ENCODE assay signal across 8 cellular contexts in genomic region chr6:55069132-55069781, GRCh38.
DNase-seq lines count a peak whose midpoint lies in the region; ATAC-seq and TF ChIP-seq lines count a peak whose summit lies in the region.

No MANE protein-coding gene starts in this region.

- in situ Hi-C loops in Panc1 (cut with HindIII; ENCODE audit: low pct_unique_long_range_greater_than_20kb, low sequenced_read_pairs) = no loop called here

- BruUV-seq in Panc1 (replicated peaks; lab: Mats Ljungman, UMichigan) = no TSS peak

- CTCF ChIA-PET in Panc1 (lab: Charles Lee) = interaction anchor here (0.7 to 1.1 kb wide), 2 partner anchors 352 to 566 kb away, joined by 3 to 9 read pairs; no protein-coding TSS in a partner anchor

- H2AFZ ChIP-seq in neural progenitor cell (replicated peaks) = no peak overlapping the region

- H3K4me3 Mint-ChIP-seq in HFFc6 (no peak overlapping the region), neural progenitor cell (no peak overlapping the region)

- no peak overlapping the region for H3K4me2 ChIP-seq in neural progenitor cell

- H3K36me3 Mint-ChIP-seq in HFFc6 (ENCODE audit: low read depth) (no peaks in the 10 kb centered on the region), neural progenitor cell (no peaks in the 10 kb centered on the region)

- intact Hi-C loops in Panc1 (cut with micrococcal nuclease; ENCODE audit: unreplicated experiment) = loop anchor here (5.0 kb wide), 2 partner anchors 352 to 1082 kb away; no protein-coding TSS in a partner anchor

- POLR2A ChIA-PET in Panc1 (lab: Charles Lee) = interaction anchor here (0.5 kb wide), 1 partner anchor 1531 kb away, joined by 5 read pairs; no protein-coding TSS in a partner anchor

- ATAC-seq in Panc1 (no peak), HG02588 (IDR thresholded peaks at IDR 0.05; ENCODE audit: unreplicated experiment) (no peak), GM19455 (IDR thresholded peaks at IDR 0.05; ENCODE audit: unreplicated experiment) (no peak)

- no peak for TF ChIP-seq POLR2A in erythroblast (IDR thresholded peaks at IDR 0.05; ENCODE audit: low read length)

- H3F3A ChIP-seq in neural progenitor cell (ENCODE audit: low read depth) = no peaks in the 10 kb centered on the region

- H3K4me1 Mint-ChIP-seq in HFFc6 (ENCODE audit: low read depth) = no peaks in the 10 kb centered on the region
- no peaks in the 10 kb centered on the region for H3K4me1 Mint-ChIP-seq in neural progenitor cell

- H3K27ac ChIP-seq in Panc1 (ENCODE audit: low read length) (no peak overlapping the region), neural progenitor cell (no peak overlapping the region)

- no peak overlapping the region for H3K9ac ChIP-seq in neural progenitor cell

- no peak overlapping the region for H3K4me3 ChIP-seq in Panc1 (ENCODE audit: low read depth in 2 of 2, low read length in 2 of 2)
- H3K4me3 ChIP-seq in neural progenitor cell = no peak overlapping the region

- H3K27me3 Mint-ChIP-seq in HFFc6 (ENCODE audit: insufficient read depth) = peaks cover 2% of the 10 kb centered on the region; the same call in 1 of the 2 replicates
- H3K27me3 Mint-ChIP-seq in neural progenitor cell (ENCODE audit: insufficient read depth, low read depth) = no peaks in the 10 kb centered on the region

- no peak overlapping the region for H3K27ac Mint-ChIP-seq in HFFc6
- H3K27ac Mint-ChIP-seq in neural progenitor cell = no peak overlapping the region

- H3K36me3 ChIP-seq in Panc1 (ENCODE audit: control insufficient read depth, insufficient read depth, low read length) (no peaks in the 10 kb centered on the region), neural progenitor cell (no peaks in the 10 kb centered on the region)

- no peaks in the 10 kb centered on the region for H4K20me1 ChIP-seq in neural progenitor cell (ENCODE audit: low read depth)

- TF ChIP-seq CTCF in HFFc6 (IDR thresholded peaks at IDR 0.05) (peak; percentile 85), Panc1 (IDR thresholded peaks at IDR 0.05) (peak; percentile 69), neural progenitor cell (IDR thresholded peaks at IDR 0.05) (peak; percentile 79)

- DNase-seq in CD1c-positive myeloid dendritic cell (ENCODE audit: extremely low spot score) (peak; percentile 65), HFFc6 (peak; percentile 53), Panc1 (ENCODE audit: low read depth, low spot score) (peak; percentile 25), erythroblast (lab: John Stamatoyannopoulos, UW) (peak; percentile 4 to 32), neural progenitor cell (ENCODE audit: low spot score) (peak; percentile 68), HuH-7.5 (ENCODE audit: low spot score) (no peak)

- H3K9me3 Mint-ChIP-seq in HFFc6 = no peaks in the 10 kb centered on the region
- no peaks in the 10 kb centered on the region for H3K9me3 Mint-ChIP-seq in neural progenitor cell

- H3K9me3 ChIP-seq in Panc1 (ENCODE audit: control insufficient read depth, insufficient read depth, low read depth, low read length) (no peaks in the 10 kb centered on the region), neural progenitor cell (ENCODE audit: low read depth) (no peaks in the 10 kb centered on the region)

- H3K27me3 ChIP-seq in Panc1 (ENCODE audit: control insufficient read depth, insufficient read depth, low read length) = no peaks in the 10 kb centered on the region
- no peaks in the 10 kb centered on the region for H3K27me3 ChIP-seq in neural progenitor cell

- H3K4me1 ChIP-seq in Panc1 (ENCODE audit: control insufficient read depth, insufficient read depth, low read length) (no peaks in the 10 kb centered on the region), neural progenitor cell (no peaks in the 10 kb centered on the region)

- no peaks in the 10 kb centered on the region for H3K79me2 ChIP-seq in neural progenitor cell (ENCODE audit: low read depth)
